Comparison of ENCODE assay signal across 8 cellular contexts in genomic region chrX:18674788-18675735, GRCh38. TPM values are rescaled to one million over a fixed set of nuclear protein-coding genes. Genes with fewer than 3 reads are reported as not detected.
DNase-seq lines count a peak whose midpoint lies in the region; ATAC-seq, FAIRE-seq and TF ChIP-seq lines count a peak whose summit lies in the region.

No MANE protein-coding gene starts in this region.

- peak overlapping the region; percentile 57 for H3K4me3 ChIP-seq in NB4 (ENCODE audit: low read depth, low read length)
- H3K4me3 ChIP-seq in ascending aorta = peak overlapping the region; percentile 60 to 69

- TF ChIP-seq POLR2A in GM12892 (IDR thresholded peaks at IDR 0.05; ENCODE audit: low read depth, low read length) (peak; percentile 22; the same call in 1 of the 2 replicates), NB4 (IDR thresholded peaks at IDR 0.05; ENCODE audit: extremely low read depth, insufficient read length) (peak; percentile 32)

- peak; percentile 87 for ATAC-seq in HG02588 (IDR thresholded peaks at IDR 0.05; ENCODE audit: unreplicated experiment)

- H3K9me3 ChIP-seq in ascending aorta = no peaks in the 10 kb centered on the region

- peak overlapping the region; percentile 89 to 95 for H3K27ac ChIP-seq in ascending aorta

- DNase-seq in GM12892 (ENCODE audit: insufficient read length) (peak; percentile 67), NB4 (ENCODE audit: low read depth) (peak; percentile 74), T-helper 2 cell (peak; percentile 43 to 79 (median 66)), ascending aorta (ENCODE audit: low spot score in 2 of 2) (peak in 1 of 2 donors; percentile 85), hepatic stellate cell (ENCODE audit: low spot score) (peak; percentile 70), renal cortical epithelial cell (ENCODE audit: low read depth) (peak; percentile 42), cortex of kidney (lab: John Stamatoyannopoulos, UW) (no peak)

- H3K4me1 ChIP-seq in ascending aorta = no peaks in the 10 kb centered on the region

- TF ChIP-seq CTCF in NB4 (IDR thresholded peaks at IDR 0.05; ENCODE audit: low read depth, low read length) = no peak
- TF ChIP-seq CTCF in ascending aorta (IDR thresholded peaks at IDR 0.05) = no peak

- no peaks in the 10 kb centered on the region for H3K36me3 ChIP-seq in ascending aorta

- intact Hi-C loops in ascending aorta (cut with DNase I) = loop anchor here (1.0 to 10.0 kb wide), 5 partner anchors 10 to 670 kb away; partner anchors contain the start of genes CDKL5 and PDHA1

- FAIRE-seq in GM12892 (lab: Jason Lieb, UNC) = peak; percentile 66

- no peaks in the 10 kb centered on the region for H3K27me3 ChIP-seq in ascending aorta

RNA-seq across cellular contexts. Expression of gene RS1, which starts 3.2 kb away (rescaled TPM):
- polyA plus RNA-seq in GM12892 (2012; ENCODE audit: missing spikeins) = not detected
- total RNA-seq in ascending aorta = not detected
- total RNA-seq in renal cortical epithelial cell = 0.05 and 0.17 TPM in 2 replicates

RNA-seq across cellular contexts. Expression of gene PPEF1, which starts 32.4 kb away (rescaled TPM):
- 0.34 TPM for polyA plus RNA-seq in GM12892 (2012; ENCODE audit: missing spikeins)
- total RNA-seq in ascending aorta (not detected), renal cortical epithelial cell (0.05 TPM in 1 of 2 replicates, not detected in the other)
